ENCODE assay signal across 8 cellular contexts in the genomic region with DNA sequence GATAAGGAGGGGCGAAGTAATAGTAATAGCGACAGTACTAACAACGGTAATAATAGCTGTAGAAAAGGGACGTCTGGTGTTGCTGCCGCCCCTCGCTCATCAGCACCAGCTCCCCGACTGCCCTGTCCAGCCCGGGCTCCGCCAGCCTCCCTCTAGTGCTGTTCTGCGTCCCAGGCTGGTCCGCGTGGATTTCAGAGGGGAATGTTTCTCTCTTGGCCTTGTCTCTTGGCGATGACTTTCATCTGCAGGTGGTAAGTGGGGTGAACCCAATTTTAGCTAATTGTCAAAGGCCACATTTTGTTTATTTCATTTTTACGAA. TPM values are rescaled to one million over a fixed set of nuclear protein-coding genes. Genes with fewer than 3 reads are reported as not detected.
A peak's percentile ranks its signal among the peaks of the same experiment; 100 is the strongest.
DNase-seq lines count a peak whose midpoint lies in the region; ATAC-seq, FAIRE-seq and TF ChIP-seq lines count a peak whose summit lies in the region.

No MANE protein-coding gene starts in this region.

- H3K27ac ChIP-seq in A549 (no peak overlapping the region), right cardiac atrium (ENCODE audit: low read length) (no peak overlapping the region)

- H3K4me1 ChIP-seq in A549 (no peaks in the 10 kb centered on the region), right cardiac atrium (ENCODE audit: control insufficient read depth, insufficient read depth, low read length) (no peaks in the 10 kb centered on the region)

- no peak for TF ChIP-seq POLR2A in A549 (IDR thresholded peaks at IDR 0.05; ENCODE audit: low read length)

- H3K4me3 ChIP-seq in A549 (peak overlapping the region; percentile 53), right cardiac atrium (ENCODE audit: low read length) (peak overlapping the region; percentile 97)

- intact Hi-C loops in activated T-helper 2 cell treated with anti-CD3 and anti-CD28 coated beads, Interferon-gamma antibody, Interleukin-2, Interleukin-4, amounts not matched to agents 10 μg/mL and 5 μg/mL and 100 μg/mL, durations not matched to agents 14 hours and 24 hours and 36 hours (cut with micrococcal nuclease): loop anchor here (5.0 to 10.0 kb wide), 2 partner anchors 238 to 785 kb away; a partner anchor contains a TSS
- intact Hi-C loops in right cardiac atrium (cut with DNase I): loop anchor here in 1 of 4 donors (10.0 kb wide), 1 partner anchor 102 kb away; no protein-coding TSS in a partner anchor

- H3K27me3 ChIP-seq in right cardiac atrium (ENCODE audit: control insufficient read depth, insufficient read depth): no peaks in the 10 kb centered on the region

- no peaks in the 10 kb centered on the region for H3K9me3 Mint-ChIP-seq in activated T-helper 2 cell treated with anti-CD3 and anti-CD28 coated beads, Interferon-gamma antibody, Interleukin-2, Interleukin-4, amounts not matched to agents 10 μg/mL and 5 μg/mL and 100 μg/mL, durations not matched to agents 14 hours and 24 hours and 36 hours
- H3K9me3 Mint-ChIP-seq in activated naive CD4-positive, alpha-beta T cell treated with anti-CD3 and anti-CD28 coated beads, Interleukin-2, amount 10 ng/mL, durations not matched to agents 7 days and 5 days: no peaks in the 10 kb centered on the region

- H3K4me2 ChIP-seq in A549: peak overlapping the region; percentile 89

- H3K4me1 Mint-ChIP-seq in activated T-helper 2 cell treated with anti-CD3 and anti-CD28 coated beads, Interferon-gamma antibody, Interleukin-2, Interleukin-4, amounts not matched to agents 10 μg/mL and 5 μg/mL and 100 μg/mL, durations not matched to agents 14 hours and 24 hours and 36 hours (ENCODE audit: low read depth): peaks cover 2% of the 10 kb centered on the region
- peaks cover 5% of the 10 kb centered on the region for H3K4me1 Mint-ChIP-seq in activated naive CD4-positive, alpha-beta T cell treated with anti-CD3 and anti-CD28 coated beads, Interleukin-2, amount 10 ng/mL, durations not matched to agents 7 days and 5 days

- WGBS in A549 (ENCODE audit: missing lambda C conversion rate): 28% methylated on average over 14 of the region's 14 CpGs
- 1% methylated on average over 14 of the region's 14 CpGs for WGBS in right cardiac atrium

- no peaks in the 10 kb centered on the region for H3K9me3 ChIP-seq in A549
- H3K9me3 ChIP-seq in right cardiac atrium (ENCODE audit: control insufficient read depth, low read length): no peaks in the 10 kb centered on the region

- no peak for TF ChIP-seq CTCF in A549 (IDR thresholded peaks at IDR 0.05)

- no peak overlapping the region for H3K27ac Mint-ChIP-seq in activated T-helper 2 cell treated with anti-CD3 and anti-CD28 coated beads, Interferon-gamma antibody, Interleukin-2, Interleukin-4, amounts not matched to agents 10 μg/mL and 5 μg/mL and 100 μg/mL, durations not matched to agents 14 hours and 24 hours and 36 hours
- no peak overlapping the region for H3K27ac Mint-ChIP-seq in activated naive CD4-positive, alpha-beta T cell treated with anti-CD3 and anti-CD28 coated beads, Interleukin-2, amount 10 ng/mL, durations not matched to agents 7 days and 5 days

- TF ChIP-seq EP300 in A549 (IDR thresholded peaks at IDR 0.05): no peak

- H3K4me3 Mint-ChIP-seq in activated T-helper 2 cell treated with anti-CD3 and anti-CD28 coated beads, Interferon-gamma antibody, Interleukin-2, Interleukin-4, amounts not matched to agents 10 μg/mL and 5 μg/mL and 100 μg/mL, durations not matched to agents 14 hours and 24 hours and 36 hours (ENCODE audit: low read depth): peak overlapping the region; percentile 33
- H3K4me3 Mint-ChIP-seq in activated naive CD4-positive, alpha-beta T cell treated with anti-CD3 and anti-CD28 coated beads, Interleukin-2, amount 10 ng/mL, durations not matched to agents 7 days and 5 days: no peak overlapping the region

- CTCF ChIA-PET in A549 (lab: Yijun Ruan, JAX): interaction anchor here (0.6 kb wide), 1 partner anchor 188 kb away, joined by 3 read pairs; no protein-coding TSS in a partner anchor
- CTCF ChIA-PET in activated naive CD4-positive, alpha-beta T cell treated with anti-CD3 and anti-CD28 coated beads, Interleukin-2, amount 10 ng/mL, durations not matched to agents 7 days and 5 days (lab: Charles Lee): no interaction called here

- no peaks in the 10 kb centered on the region for H3K36me3 Mint-ChIP-seq in activated T-helper 2 cell treated with anti-CD3 and anti-CD28 coated beads, Interferon-gamma antibody, Interleukin-2, Interleukin-4, amounts not matched to agents 10 μg/mL and 5 μg/mL and 100 μg/mL, durations not matched to agents 14 hours and 24 hours and 36 hours (ENCODE audit: low read depth)
- peaks cover 2% of the 10 kb centered on the region for H3K36me3 Mint-ChIP-seq in activated naive CD4-positive, alpha-beta T cell treated with anti-CD3 and anti-CD28 coated beads, Interleukin-2, amount 10 ng/mL, durations not matched to agents 7 days and 5 days

- no peak for DNase-seq in A549 (ENCODE audit: low read depth in 1 of 2, low spot score in 1 of 2)
- DNase-seq in activated T-helper 2 cell treated with anti-CD3 and anti-CD28 coated beads, Interferon-gamma antibody, Interleukin-2, Interleukin-4, amounts not matched to agents 10 μg/mL and 5 μg/mL and 100 μg/mL, durations not matched to agents 14 hours and 24 hours and 36 hours (ENCODE audit: low spot score): no peak
- peak in 2 of 3 donors; percentile 27 to 70 for DNase-seq in right cardiac atrium
- DNase-seq in retina: peak; percentile 90
- no peak for DNase-seq in middle frontal gyrus (ENCODE audit: extremely low spot score, low spot score)
- DNase-seq in activated naive CD4-positive, alpha-beta T cell treated with anti-CD3 and anti-CD28 coated beads, Interleukin-2, amount 10 ng/mL, durations not matched to agents 7 days and 5 days: no peak

- peaks cover 53% of the 10 kb centered on the region for H3K27me3 Mint-ChIP-seq in activated T-helper 2 cell treated with anti-CD3 and anti-CD28 coated beads, Interferon-gamma antibody, Interleukin-2, Interleukin-4, amounts not matched to agents 10 μg/mL and 5 μg/mL and 100 μg/mL, durations not matched to agents 14 hours and 24 hours and 36 hours (ENCODE audit: low read depth)
- peaks cover 36% of the 10 kb centered on the region for H3K27me3 Mint-ChIP-seq in activated naive CD4-positive, alpha-beta T cell treated with anti-CD3 and anti-CD28 coated beads, Interleukin-2, amount 10 ng/mL, durations not matched to agents 7 days and 5 days

- POLR2A ChIA-PET in A549 (lab: Yijun Ruan, JAX): no interaction called here

- FAIRE-seq in A549 (lab: Jason Lieb, UNC): no peak

- peak; percentile 7 to 66; a peak in 3 of 6 replicates for ATAC-seq in A549
- ATAC-seq in GM21576 (IDR thresholded peaks at IDR 0.05; ENCODE audit: unreplicated experiment): peak; percentile 18
- ATAC-seq in right cardiac atrium: peak; percentile 53 to 77
- no peak for ATAC-seq in activated CD4-positive, CD25-positive, alpha-beta regulatory T cell treated with anti-CD3 and anti-CD28 coated beads, Interleukin-2, amount 50 U/mL, for 24 hours

- TF ChIP-seq RAD21 in A549 (conservative IDR thresholded peaks at IDR 0.05 in 1 of 2, IDR thresholded peaks at IDR 0.05 in 1 of 2): no peak

TF ChIP-seq in A549, 52 proteins besides CTCF, POLR2A, EP300 and RAD21 (continues in another document):
- TF ChIP-seq NFE2L2 (conservative IDR thresholded peaks at IDR 0.05; ENCODE audit: low read length): no peak
- TF ChIP-seq, protein P1, sequence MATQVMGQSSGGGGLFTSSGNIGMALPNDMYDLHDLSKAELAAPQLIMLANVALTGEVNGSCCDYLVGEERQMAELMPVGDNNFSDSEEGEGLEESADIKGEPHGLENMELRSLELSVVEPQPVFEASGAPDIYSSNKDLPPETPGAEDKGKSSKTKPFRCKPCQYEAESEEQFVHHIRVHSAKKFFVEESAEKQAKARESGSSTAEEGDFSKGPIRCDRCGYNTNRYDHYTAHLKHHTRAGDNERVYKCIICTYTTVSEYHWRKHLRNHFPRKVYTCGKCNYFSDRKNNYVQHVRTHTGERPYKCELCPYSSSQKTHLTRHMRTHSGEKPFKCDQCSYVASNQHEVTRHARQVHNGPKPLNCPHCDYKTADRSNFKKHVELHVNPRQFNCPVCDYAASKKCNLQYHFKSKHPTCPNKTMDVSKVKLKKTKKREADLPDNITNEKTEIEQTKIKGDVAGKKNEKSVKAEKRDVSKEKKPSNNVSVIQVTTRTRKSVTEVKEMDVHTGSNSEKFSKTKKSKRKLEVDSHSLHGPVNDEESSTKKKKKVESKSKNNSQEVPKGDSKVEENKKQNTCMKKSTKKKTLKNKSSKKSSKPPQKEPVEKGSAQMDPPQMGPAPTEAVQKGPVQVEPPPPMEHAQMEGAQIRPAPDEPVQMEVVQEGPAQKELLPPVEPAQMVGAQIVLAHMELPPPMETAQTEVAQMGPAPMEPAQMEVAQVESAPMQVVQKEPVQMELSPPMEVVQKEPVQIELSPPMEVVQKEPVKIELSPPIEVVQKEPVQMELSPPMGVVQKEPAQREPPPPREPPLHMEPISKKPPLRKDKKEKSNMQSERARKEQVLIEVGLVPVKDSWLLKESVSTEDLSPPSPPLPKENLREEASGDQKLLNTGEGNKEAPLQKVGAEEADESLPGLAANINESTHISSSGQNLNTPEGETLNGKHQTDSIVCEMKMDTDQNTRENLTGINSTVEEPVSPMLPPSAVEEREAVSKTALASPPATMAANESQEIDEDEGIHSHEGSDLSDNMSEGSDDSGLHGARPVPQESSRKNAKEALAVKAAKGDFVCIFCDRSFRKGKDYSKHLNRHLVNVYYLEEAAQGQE (IDR thresholded peaks at IDR 0.05): no peak
- no peak for TF ChIP-seq NPAS2 (CRISPR knock-in tag; IDR thresholded peaks at IDR 0.05; ENCODE audit: borderline replicate concordance)
- TF ChIP-seq, protein P2, sequence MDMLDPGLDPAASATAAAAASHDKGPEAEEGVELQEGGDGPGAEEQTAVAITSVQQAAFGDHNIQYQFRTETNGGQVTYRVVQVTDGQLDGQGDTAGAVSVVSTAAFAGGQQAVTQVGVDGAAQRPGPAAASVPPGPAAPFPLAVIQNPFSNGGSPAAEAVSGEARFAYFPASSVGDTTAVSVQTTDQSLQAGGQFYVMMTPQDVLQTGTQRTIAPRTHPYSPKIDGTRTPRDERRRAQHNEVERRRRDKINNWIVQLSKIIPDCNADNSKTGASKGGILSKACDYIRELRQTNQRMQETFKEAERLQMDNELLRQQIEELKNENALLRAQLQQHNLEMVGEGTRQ (IDR thresholded peaks at IDR 0.05): no peak
- no peak for TF ChIP-seq RFX5 (IDR thresholded peaks at IDR 0.05)
- no peak for TF ChIP-seq NR3C1 (IDR thresholded peaks at IDR 0.05)
- no peak for TF ChIP-seq HEYL (CRISPR knock-in tag; IDR thresholded peaks at IDR 0.05)
- TF ChIP-seq HOXA7 (CRISPR knock-in tag; IDR thresholded peaks at IDR 0.05): no peak

RNA-seq across cellular contexts. Expression of a gene that starts 0.6 kb away (rescaled TPM):
- 0.04 and 0.13 TPM in 2 replicates for polyA plus RNA-seq in A549 (2011; rRNA removed)
- polyA plus RNA-seq in A549 (2012; cell fraction: cytosol; rRNA removed): not detected in 2 replicates
- polyA plus RNA-seq in A549 (2012; cell fraction: nucleus; rRNA removed): not detected in 2 replicates
- 0.03 TPM in 1 of 3 replicates, not detected in the others for polyA plus RNA-seq in A549 (2017; fragmentation: RNase III; extraction: RNeasy Plus Mini Kit Qiagen cat#74134 plus additional on column Dnase treatment)
- not detected in 2 replicates for polyA minus RNA-seq in A549 (2011; rRNA and poly(A)+ RNA removed)
- not detected in 2 replicates for total RNA-seq in activated T-helper 2 cell treated with anti-CD3 and anti-CD28 coated beads, Interferon-gamma antibody, Interleukin-2, Interleukin-4, amounts not matched to agents 10 μg/mL and 5 μg/mL and 100 μg/mL, durations not matched to agents 14 hours and 24 hours and 36 hours
- 1 to 10 TPM; 1.6 to 3.9 (median 2.4) TPM for total RNA-seq in right cardiac atrium
- polyA plus RNA-seq in right cardiac atrium: 1.2 TPM

Comparison
In these comparisons a context has a peak if more than half of its experiments do, and no peak if none do; other contexts are left out.
1. ATAC-seq: peak in A549 (2 of 2), GM21576 (single experiment) and right cardiac atrium (2 of 2); none in activated CD4-positive, CD25-positive, alpha-beta regulatory T cell treated with anti-CD3 and anti-CD28 coated beads, Interleukin-2, amount 50 U/mL, for 24 hours (0 of 2).
2. DNase-seq: peak in right cardiac atrium (2 of 3) and retina (single experiment); none in A549 (0 of 2), activated T-helper 2 cell treated with anti-CD3 and anti-CD28 coated beads, Interferon-gamma antibody, Interleukin-2, Interleukin-4, amounts not matched to agents 10 μg/mL and 5 μg/mL and 100 μg/mL, durations not matched to agents 14 hours and 24 hours and 36 hours (single experiment), middle frontal gyrus (single experiment) and activated naive CD4-positive, alpha-beta T cell treated with anti-CD3 and anti-CD28 coated beads, Interleukin-2, amount 10 ng/mL, durations not matched to agents 7 days and 5 days (single experiment).